Comparison of ENCODE assay signal across 9 cellular contexts in the genomic region with DNA sequence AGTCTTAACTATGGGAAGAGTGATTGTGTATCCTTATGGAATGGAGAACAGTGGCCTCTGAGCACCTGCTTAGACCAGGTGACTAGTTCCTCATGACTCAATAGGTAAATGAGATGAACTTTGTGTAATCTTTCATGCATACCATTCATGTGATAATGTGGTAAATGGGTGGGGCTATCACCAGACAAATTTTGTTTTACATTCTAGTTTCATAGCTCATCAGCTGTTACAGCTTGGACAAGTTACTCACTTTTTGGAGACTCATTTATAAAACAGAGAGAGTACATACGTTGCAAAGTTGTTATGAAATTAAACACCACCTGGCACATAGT.
DNase-seq lines count a peak whose midpoint lies in the region; ATAC-seq lines count a peak whose summit lies in the region.
"Had no signal": no experiment of that assay in that cellular context is flagged by ENCODE, and none has a peak within 500 bp of the region (broad histone marks: within the 10 kb centered on the region; RNA-seq: fewer than 3 reads in every experiment).

No MANE protein-coding gene starts in this region.

- peak; percentile 40 for ATAC-seq in HG02885 (IDR thresholded peaks at IDR 0.05; ENCODE audit: poor library complexity, unreplicated experiment)
- ATAC-seq in activated T-helper 17 cell treated with anti-CD3 and anti-CD28 coated beads, Interleukin-2, amount 50 U/mL, for 72 hours (replicated peaks): peak; percentile 63

- H3K27me3 Mint-ChIP-seq in activated naive CD4-positive, alpha-beta T cell treated with anti-CD3 and anti-CD28 coated beads for 36 hours (ENCODE audit: low read depth): no peaks in the 10 kb centered on the region
- H3K27me3 Mint-ChIP-seq in activated naive CD4-positive, alpha-beta T cell treated with anti-CD3 and anti-CD28 coated beads, Interleukin-2, amount 10 ng/mL, durations not matched to agents 7 days and 5 days: peaks cover 3% of the 10 kb centered on the region
- H3K27me3 Mint-ChIP-seq in activated T-helper 17 cell treated with anti-CD3 and anti-CD28 coated beads, Interleukin-2, amount 50 U/mL, for 72 hours: peaks cover 3% of the 10 kb centered on the region
- no peaks in the 10 kb centered on the region for H3K27me3 Mint-ChIP-seq in stimulated activated naive CD8-positive, alpha-beta T cell treated with anti-CD3 and anti-CD28 coated beads, Interleukin-15, Interleukin-2, amounts not matched to agents 100 ng/mL and 50 ng/mL, for 24 hours

- peak overlapping the region; percentile 43 for H3K27ac Mint-ChIP-seq in activated naive CD4-positive, alpha-beta T cell treated with anti-CD3 and anti-CD28 coated beads for 36 hours
- no peak overlapping the region for H3K27ac Mint-ChIP-seq in activated naive CD4-positive, alpha-beta T cell treated with anti-CD3 and anti-CD28 coated beads, Interleukin-2, amount 10 ng/mL, durations not matched to agents 7 days and 5 days
- H3K27ac Mint-ChIP-seq in activated T-helper 17 cell treated with anti-CD3 and anti-CD28 coated beads, Interleukin-2, amount 50 U/mL, for 72 hours: peak overlapping the region; percentile 82
- peak overlapping the region; percentile 46 for H3K27ac Mint-ChIP-seq in stimulated activated naive CD8-positive, alpha-beta T cell treated with anti-CD3 and anti-CD28 coated beads, Interleukin-15, Interleukin-2, amounts not matched to agents 100 ng/mL and 50 ng/mL, for 24 hours

- CTCF ChIA-PET in activated naive CD4-positive, alpha-beta T cell treated with anti-CD3 and anti-CD28 coated beads for 36 hours (lab: Charles Lee): interaction anchor here (1.4 to 1.5 kb wide), 2 partner anchors 67 to 182 kb away, joined by 3 read pairs; no protein-coding TSS in a partner anchor
- CTCF ChIA-PET in activated naive CD4-positive, alpha-beta T cell treated with anti-CD3 and anti-CD28 coated beads, Interleukin-2, amount 10 ng/mL, durations not matched to agents 7 days and 5 days (lab: Charles Lee): interaction anchor here (0.9 kb wide), 1 partner anchor 13 kb away, joined by 3 read pairs; no protein-coding TSS in a partner anchor

- peaks cover 30% of the 10 kb centered on the region for H3K4me1 Mint-ChIP-seq in activated naive CD4-positive, alpha-beta T cell treated with anti-CD3 and anti-CD28 coated beads for 36 hours (ENCODE audit: low read depth)
- H3K4me1 Mint-ChIP-seq in activated naive CD4-positive, alpha-beta T cell treated with anti-CD3 and anti-CD28 coated beads, Interleukin-2, amount 10 ng/mL, durations not matched to agents 7 days and 5 days: peaks cover 6% of the 10 kb centered on the region
- peaks cover 37% of the 10 kb centered on the region for H3K4me1 Mint-ChIP-seq in activated T-helper 17 cell treated with anti-CD3 and anti-CD28 coated beads, Interleukin-2, amount 50 U/mL, for 72 hours
- H3K4me1 Mint-ChIP-seq in stimulated activated naive CD8-positive, alpha-beta T cell treated with anti-CD3 and anti-CD28 coated beads, Interleukin-15, Interleukin-2, amounts not matched to agents 100 ng/mL and 50 ng/mL, for 24 hours (ENCODE audit: low read depth): peaks cover 49% of the 10 kb centered on the region

- H3K4me3 Mint-ChIP-seq in activated naive CD4-positive, alpha-beta T cell treated with anti-CD3 and anti-CD28 coated beads for 36 hours: no peak overlapping the region
- H3K4me3 Mint-ChIP-seq in activated naive CD4-positive, alpha-beta T cell treated with anti-CD3 and anti-CD28 coated beads, Interleukin-2, amount 10 ng/mL, durations not matched to agents 7 days and 5 days: no peak overlapping the region
- peak overlapping the region; percentile 60 for H3K4me3 Mint-ChIP-seq in activated T-helper 17 cell treated with anti-CD3 and anti-CD28 coated beads, Interleukin-2, amount 50 U/mL, for 72 hours
- no peak overlapping the region for H3K4me3 Mint-ChIP-seq in stimulated activated naive CD8-positive, alpha-beta T cell treated with anti-CD3 and anti-CD28 coated beads, Interleukin-15, Interleukin-2, amounts not matched to agents 100 ng/mL and 50 ng/mL, for 24 hours

- no peaks in the 10 kb centered on the region for H3K36me3 Mint-ChIP-seq in activated naive CD4-positive, alpha-beta T cell treated with anti-CD3 and anti-CD28 coated beads for 36 hours (ENCODE audit: low read depth)
- H3K36me3 Mint-ChIP-seq in activated naive CD4-positive, alpha-beta T cell treated with anti-CD3 and anti-CD28 coated beads, Interleukin-2, amount 10 ng/mL, durations not matched to agents 7 days and 5 days: no peaks in the 10 kb centered on the region
- H3K36me3 Mint-ChIP-seq in activated T-helper 17 cell treated with anti-CD3 and anti-CD28 coated beads, Interleukin-2, amount 50 U/mL, for 72 hours (ENCODE audit: low read depth): no peaks in the 10 kb centered on the region
- H3K36me3 Mint-ChIP-seq in stimulated activated naive CD8-positive, alpha-beta T cell treated with anti-CD3 and anti-CD28 coated beads, Interleukin-15, Interleukin-2, amounts not matched to agents 100 ng/mL and 50 ng/mL, for 24 hours (ENCODE audit: low read depth): no peaks in the 10 kb centered on the region

- DNase-seq in activated naive CD4-positive, alpha-beta T cell treated with anti-CD3 and anti-CD28 coated beads for 36 hours: no peak
- no peak for DNase-seq in activated naive CD4-positive, alpha-beta T cell treated with anti-CD3 and anti-CD28 coated beads, Interleukin-2, amount 10 ng/mL, durations not matched to agents 7 days and 5 days
- DNase-seq in UCSD-AML1 (lab: John Stamatoyannopoulos, UW; ENCODE audit: unreplicated experiment): no peak
- DNase-seq in activated CD4-positive, alpha-beta T cell treated with anti-CD3 and anti-CD28 coated beads for 4 hours: no peak
- DNase-seq in NOMO-1 treated with dmso at 0.1 percent for 144 hours (lab: John Stamatoyannopoulos, UW; ENCODE audit: unreplicated experiment): no peak
- DNase-seq: AML-193 had no signal

- intact Hi-C loops in activated naive CD4-positive, alpha-beta T cell treated with anti-CD3 and anti-CD28 coated beads for 36 hours (cut with micrococcal nuclease): loop anchor here (1.0 to 2.0 kb wide), 3 partner anchors 27 to 156 kb away; no protein-coding TSS in a partner anchor

- no peaks in the 10 kb centered on the region for H3K9me3 Mint-ChIP-seq in activated naive CD4-positive, alpha-beta T cell treated with anti-CD3 and anti-CD28 coated beads for 36 hours
- H3K9me3 Mint-ChIP-seq in activated naive CD4-positive, alpha-beta T cell treated with anti-CD3 and anti-CD28 coated beads, Interleukin-2, amount 10 ng/mL, durations not matched to agents 7 days and 5 days: peaks cover 4% of the 10 kb centered on the region
- H3K9me3 Mint-ChIP-seq in activated T-helper 17 cell treated with anti-CD3 and anti-CD28 coated beads, Interleukin-2, amount 50 U/mL, for 72 hours: no peaks in the 10 kb centered on the region
- H3K9me3 Mint-ChIP-seq in stimulated activated naive CD8-positive, alpha-beta T cell treated with anti-CD3 and anti-CD28 coated beads, Interleukin-15, Interleukin-2, amounts not matched to agents 100 ng/mL and 50 ng/mL, for 24 hours: peaks cover 8% of the 10 kb centered on the region
